ENCODE assay signal across 31 cellular contexts in the genomic region with DNA sequence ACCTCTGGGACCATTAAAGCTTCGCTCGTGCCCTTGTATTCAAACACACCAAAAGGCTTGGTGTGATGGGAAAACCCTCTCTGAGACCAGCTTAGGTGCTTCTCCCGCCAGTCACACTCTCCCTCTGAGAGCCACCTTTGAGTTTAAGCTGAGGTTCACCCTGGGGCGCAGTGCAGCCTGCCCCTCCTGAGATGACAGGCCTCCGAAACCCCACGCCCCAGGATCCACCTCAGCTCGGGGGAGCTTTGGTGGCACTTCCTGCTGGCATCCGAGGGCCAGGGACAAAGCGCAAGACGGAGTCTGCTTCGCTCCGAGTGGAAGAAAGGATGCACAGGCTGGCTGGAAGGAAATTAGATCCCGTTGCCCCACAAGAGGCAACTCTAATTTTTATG.
"Had no signal": no experiment of that assay in that cellular context is flagged by ENCODE, and none has a peak within 500 bp of the region (broad histone marks: within the 10 kb centered on the region; RNA-seq: fewer than 3 reads in every experiment).

No MANE protein-coding gene starts in this region.

- H3K9me3 ChIP-seq: MG63, SJCRH30 had no signal

- H3K4me1 ChIP-seq: SJCRH30 had no signal

- H3K4me3 ChIP-seq: K562, MG63, PC-9, SJCRH30, SK-N-MC had no signal

- DNase-seq: Kasumi-1, KG1, MG63, NCI-H1048, NCI-H1092 treated with DMSO at 0.1 percent for 48 hours, NCI-H1105 treated with DMSO at 0.1 percent for 48 hours, NCI-H1436, NCI-H146, NCI-H1694, NCI-H187, NCI-H1930, NCI-H2029 treated with DMSO at 0.1 percent for 48 hours, NCI-H2081 treated with DMSO at 0.1 percent for 48 hours, NCI-H2107, NCI-H2171, NCI-H226, NCI-H446 treated with DMSO at 0.1 percent for 48 hours, NCI-H510A, NCI-H524 treated with DMSO at 0.1 percent for 48 hours, NCI-H526 treated with DMSO at 0.1 percent for 48 hours, NCI-H774, PC-9, SHP77, SIG-M5, SJCRH30 had no signal

- H3K27me3 ChIP-seq: MG63, SJCRH30 had no signal

- H3K36me3 ChIP-seq: MG63, SJCRH30 had no signal

- ATAC-seq: K562, Panc1, Right ventricle myocardium inferior, SK-N-SH treated with all-trans-retinoic acid at 6 μM for 48 hours had no signal

- H3K27ac ChIP-seq: PC-9, RWPE1, SJCRH30, SK-N-MC had no signal
